8 cellular contexts compared by ENCODE assay signal in genomic region chr4:179867300-179867878, GRCh38.
DNase-seq lines count a peak whose midpoint lies in the region; ATAC-seq, FAIRE-seq and TF ChIP-seq lines count a peak whose summit lies in the region.

No MANE protein-coding gene starts in this region.

- H3K14ac ChIP-seq in IMR-90 (replicated peaks; ENCODE audit: low read depth, low read length): no peak overlapping the region
- no peak overlapping the region for H3K14ac ChIP-seq in H1 (ENCODE audit: insufficient read length)
- no peak overlapping the region for H3K14ac ChIP-seq in trophoblast cell (ENCODE audit: low read length)

- CTCF ChIA-PET in activated naive CD4-positive, alpha-beta T cell treated with anti-CD3 and anti-CD28 coated beads for 36 hours (lab: Charles Lee): interaction anchor here (0.6 kb wide), 1 partner anchor 474 kb away, joined by 3 read pairs; no protein-coding TSS in a partner anchor
- CTCF ChIA-PET in IMR-90 (lab: Yijun Ruan, JAX): interaction anchor here (0.5 to 1.0 kb wide), 7 partner anchors 10 to 772 kb away, joined by 3 to 6 read pairs (median 3); no protein-coding TSS in a partner anchor
- CTCF ChIA-PET in H1 (lab: Charles Lee; ENCODE audit: partially characterized antibody): interaction anchor here (0.7 to 2.7 kb wide), 27 partner anchors 9 to 690 kb away, joined by 3 to 21 read pairs (median 4); no protein-coding TSS in a partner anchor

- H2BK12ac ChIP-seq in H1 (ENCODE audit: low read depth, low read length) (no peak overlapping the region), trophoblast cell (ENCODE audit: low read length) (no peak overlapping the region)

- H3K9ac ChIP-seq in IMR-90 (ENCODE audit: low read depth, low read length) (no peak overlapping the region), H1 (replicated peaks in 1 of 4; ENCODE audit: extremely low read depth in 1 of 4, low read depth in 3 of 4, low read length in 3 of 4) (no peak overlapping the region), trophoblast cell (ENCODE audit: low read length) (no peak overlapping the region)

- no peak overlapping the region for H4K12ac ChIP-seq in trophoblast cell (ENCODE audit: low read depth, low read length)

- H3K79me1 ChIP-seq in IMR-90 (ENCODE audit: low read depth in 1 of 2, low read length in 2 of 2): no peaks in the 10 kb centered on the region
- no peaks in the 10 kb centered on the region for H3K79me1 ChIP-seq in H1 (ENCODE audit: low read depth, low read length)
- H3K79me1 ChIP-seq in trophoblast cell (ENCODE audit: low read length): no peaks in the 10 kb centered on the region

- H2AK5ac ChIP-seq in IMR-90 (ENCODE audit: low read depth, low read length) (no peak overlapping the region), H1 (ENCODE audit: low read depth, low read length) (no peak overlapping the region), trophoblast cell (ENCODE audit: low read length) (no peak overlapping the region)

- no peaks in the 10 kb centered on the region for H3K27me3 Mint-ChIP-seq in activated naive CD4-positive, alpha-beta T cell treated with anti-CD3 and anti-CD28 coated beads for 36 hours (ENCODE audit: low read depth)
- peaks cover 1 to 3% (median 2%) of the 10 kb centered on the region in 3 donors for H3K27me3 Mint-ChIP-seq in immature natural killer cell (ENCODE audit: low read depth in 3 of 3)

- no peaks in the 10 kb centered on the region for H3K27me3 ChIP-seq in IMR-90 (ENCODE audit: control insufficient read depth, insufficient read depth, low read length)
- peaks cover 0 to 1% (median 0%) of the 10 kb centered on the region in 4 experiments; a peak in 1 of 7 replicates for H3K27me3 ChIP-seq in H1 (replicated peaks in 1 of 4; ENCODE audit: control insufficient read depth in 3 of 4, extremely low read depth in 1 of 4, insufficient read depth in 3 of 4, low read length in 3 of 4)
- H3K27me3 ChIP-seq in trophoblast cell (ENCODE audit: insufficient read depth, low read length): no peaks in the 10 kb centered on the region

- H2BK120ac ChIP-seq in IMR-90 (ENCODE audit: low read depth, low read length) (no peak overlapping the region), H1 (replicated peaks; ENCODE audit: low read depth, low read length) (no peak overlapping the region), trophoblast cell (ENCODE audit: insufficient read depth, low read length, poor library complexity) (no peak overlapping the region)

- peak overlapping the region; percentile 55 for H2AK9ac ChIP-seq in IMR-90 (replicated peaks; ENCODE audit: low read depth, low read length, poor library complexity)

- H3K4me3 Mint-ChIP-seq in activated naive CD4-positive, alpha-beta T cell treated with anti-CD3 and anti-CD28 coated beads for 36 hours: no peak overlapping the region
- no peak overlapping the region for H3K4me3 Mint-ChIP-seq in immature natural killer cell

- no peak overlapping the region for H2BK20ac ChIP-seq in IMR-90 (ENCODE audit: low read depth, low read length)
- no peak overlapping the region for H2BK20ac ChIP-seq in H1 (ENCODE audit: low read length)

- no peaks in the 10 kb centered on the region for H4K20me1 ChIP-seq in IMR-90 (ENCODE audit: insufficient read depth, low read length)
- H4K20me1 ChIP-seq in H1 (replicated peaks in 1 of 2; ENCODE audit: control insufficient read depth in 1 of 2, insufficient read depth in 2 of 2, low read length in 2 of 2): no peaks in the 10 kb centered on the region

- H4K8ac ChIP-seq in IMR-90 (ENCODE audit: low read depth in 2 of 2, low read length in 2 of 2) (no peak overlapping the region), H1 (ENCODE audit: extremely low read depth, insufficient read depth, low read length) (no peak overlapping the region), trophoblast cell (ENCODE audit: low read depth, low read length) (no peak overlapping the region)

- H3K56ac ChIP-seq in IMR-90 (ENCODE audit: extremely low read depth, insufficient read depth, low read length) (no peak overlapping the region), H1 (replicated peaks; ENCODE audit: insufficient read length, low read depth, low read length) (no peak overlapping the region)

- dilution Hi-C loops in IMR-90 (cut with HindIII; ENCODE audit: low sequenced_read_pairs, unreplicated experiment): no loop called here

- no TSS peak for BruUV-seq in IMR-90 (replicated peaks; lab: Mats Ljungman, UMichigan)

- intact Hi-C loops in activated naive CD4-positive, alpha-beta T cell treated with anti-CD3 and anti-CD28 coated beads for 36 hours (cut with micrococcal nuclease): loop anchor here (2.0 kb wide), 1 partner anchor 799 kb away; no protein-coding TSS in a partner anchor
- intact Hi-C loops in IMR-90 (cut with micrococcal nuclease): loop anchor here (1.0 kb wide), 1 partner anchor 161 kb away; no protein-coding TSS in a partner anchor

- no peak overlapping the region for H3K4ac ChIP-seq in IMR-90 (ENCODE audit: low read depth, low read length)
- no peak overlapping the region for H3K4ac ChIP-seq in H1 (replicated peaks; ENCODE audit: insufficient read length, low read depth, low read length)
- H3K4ac ChIP-seq in trophoblast cell (ENCODE audit: low read depth, low read length): no peak overlapping the region

- H3K18ac ChIP-seq in IMR-90 (ENCODE audit: low read depth, low read length) (no peak overlapping the region), H1 (ENCODE audit: extremely low read depth, low read length) (no peak overlapping the region), trophoblast cell (ENCODE audit: low read length) (no peak overlapping the region)

- H3K4me2 ChIP-seq in IMR-90 (ENCODE audit: low read depth, low read length) (no peak overlapping the region), H1 (ENCODE audit: insufficient read depth in 1 of 2, low read depth in 2 of 2, low read length in 2 of 2) (no peak overlapping the region), trophoblast cell (ENCODE audit: low read length) (no peak overlapping the region)

- DNase-seq in activated naive CD4-positive, alpha-beta T cell treated with anti-CD3 and anti-CD28 coated beads for 36 hours: peak; percentile 44
- no peak for DNase-seq in activated naive CD4-positive, alpha-beta T cell treated with anti-CD3 and anti-CD28 coated beads, Interleukin-2, amount 50 U/mL, for 16 hours
- DNase-seq in IMR-90 (peak; percentile 57), SK-N-DZ (ENCODE audit: low spot score) (peak; percentile 74), H1 (ENCODE audit: low read depth in 1 of 2, low spot score in 2 of 2) (peak; percentile 79 to 88), trophoblast cell (peak; percentile 46 to 78), immature natural killer cell (no peak)

- H3K23ac ChIP-seq in IMR-90 (ENCODE audit: low read depth, low read length) (no peak overlapping the region), H1 (ENCODE audit: insufficient read length) (no peak overlapping the region), trophoblast cell (ENCODE audit: low read length) (no peak overlapping the region)

- H2BK15ac ChIP-seq in IMR-90 (ENCODE audit: low read depth, low read length) (no peak overlapping the region), H1 (ENCODE audit: low read length) (no peak overlapping the region)

- H3K9me3 Mint-ChIP-seq in activated naive CD4-positive, alpha-beta T cell treated with anti-CD3 and anti-CD28 coated beads for 36 hours: peaks cover 4% of the 10 kb centered on the region
- H3K9me3 Mint-ChIP-seq in immature natural killer cell: peaks cover 0 to 24% (median 7%) of the 10 kb centered on the region in 6 donors

- no peak overlapping the region for H2BK5ac ChIP-seq in IMR-90 (ENCODE audit: low read depth, low read length, poor library complexity, severe bottlenecking)
- H2BK5ac ChIP-seq in H1 (ENCODE audit: low read depth, low read length): no peak overlapping the region
- no peak overlapping the region for H2BK5ac ChIP-seq in trophoblast cell (ENCODE audit: low read depth, low read length, poor library complexity)

- POLR2A ChIA-PET in IMR-90 (lab: Charles Lee; ENCODE audit: unreplicated experiment): no interaction called here
- POLR2A ChIA-PET in H1 (lab: Charles Lee; ENCODE audit: partially characterized antibody): no interaction called here

- no peaks in the 10 kb centered on the region for H3K4me1 Mint-ChIP-seq in activated naive CD4-positive, alpha-beta T cell treated with anti-CD3 and anti-CD28 coated beads for 36 hours (ENCODE audit: low read depth)
- H3K4me1 Mint-ChIP-seq in immature natural killer cell: no peaks in the 10 kb centered on the region

- H4K91ac ChIP-seq in IMR-90 (ENCODE audit: insufficient read depth, low read depth, low read length): no peak overlapping the region
- no peak overlapping the region for H4K91ac ChIP-seq in H1 (replicated peaks; ENCODE audit: insufficient read length, low read length)
- no peak overlapping the region for H4K91ac ChIP-seq in trophoblast cell (ENCODE audit: low read depth, low read length)

- H3K23me2 ChIP-seq in H1 (ENCODE audit: low read depth, low read length): no peaks in the 10 kb centered on the region

- FAIRE-seq in H1 (lab: Jason Lieb, UNC): peak; percentile 92

- ATAC-seq in GM21825 (IDR thresholded peaks at IDR 0.05; ENCODE audit: unreplicated experiment): peak; percentile 96
- ATAC-seq in IMR-90 (ENCODE audit: low read depth): peak; percentile 84

- H3K79me2 ChIP-seq in H1 (ENCODE audit: control insufficient read depth in 1 of 2, insufficient read depth in 2 of 2, low read length in 2 of 2) (no peaks in the 10 kb centered on the region), trophoblast cell (ENCODE audit: control insufficient read depth, insufficient read depth, low read length, poor library complexity) (no peaks in the 10 kb centered on the region)

- in situ Hi-C loops in IMR-90 (cut with MboI; ENCODE audit: low sequenced_read_pairs): no loop called here

- WGBS in IMR-90 (ENCODE audit: extremely low coverage in 2 of 2, insufficient read length in 1 of 2), 2 experiments: no CpG with 5 or more reads among the region's 6 CpGs
- 21% methylated on average over 6 of the region's 6 CpGs; no CpG with 5 or more reads in 1 of the 2 experiments for WGBS in H1 (ENCODE audit: extremely low coverage in 1 of 2, insufficient coverage in 1 of 2, insufficient read length in 1 of 2, insufficient replicate concordance in 2 of 2, low coverage in 1 of 2, low lambda C conversion rate in 2 of 2, missing lambda C conversion rate in 1 of 2), 2 experiments
- no CpG with 5 or more reads among the region's 6 CpGs for WGBS in trophoblast cell (ENCODE audit: extremely low coverage, insufficient coverage, insufficient read length)

- no peaks in the 10 kb centered on the region for H3K36me3 ChIP-seq in IMR-90 (ENCODE audit: control insufficient read depth, insufficient read depth, low read length)
- H3K36me3 ChIP-seq in H1 (ENCODE audit: control insufficient read depth in 2 of 4, insufficient read depth in 4 of 4, low read length in 3 of 4): no peaks in the 10 kb centered on the region
- H3K36me3 ChIP-seq in trophoblast cell (ENCODE audit: control insufficient read depth in 1 of 2, insufficient read depth in 2 of 2, low read length in 2 of 2): no peaks in the 10 kb centered on the region

- no peaks in the 10 kb centered on the region for H3K9me1 ChIP-seq in IMR-90 (ENCODE audit: insufficient read depth, low read length)

- TF ChIP-seq POLR2A in IMR-90 (IDR thresholded peaks at IDR 0.05; ENCODE audit: low read depth, low read length) (no peak), H1 (IDR thresholded peaks at IDR 0.05; ENCODE audit: control extremely low read depth in 1 of 2, low read depth in 2 of 2, low read length in 2 of 2) (no peak)

- H3K4me3 ChIP-seq in IMR-90 (ENCODE audit: insufficient read depth, low read depth, low read length) (no peak overlapping the region), H1 (ENCODE audit: extremely low read depth in 1 of 4, insufficient read depth in 2 of 4, low read depth in 3 of 4, low read length in 4 of 4) (no peak overlapping the region), trophoblast cell (ENCODE audit: low read depth, low read length) (no peak overlapping the region)

- no peaks in the 10 kb centered on the region for H3K4me1 ChIP-seq in IMR-90 (ENCODE audit: control insufficient read depth, insufficient read depth, low read length)
- no peaks in the 10 kb centered on the region for H3K4me1 ChIP-seq in H1 (replicated peaks in 1 of 4; ENCODE audit: control insufficient read depth in 3 of 4, insufficient read depth in 4 of 4, low read length in 3 of 4)
- H3K4me1 ChIP-seq in trophoblast cell (ENCODE audit: control insufficient read depth in 1 of 2, insufficient read depth in 2 of 2, low read length in 2 of 2): no peaks in the 10 kb centered on the region

- H3K9me3 ChIP-seq in IMR-90 (ENCODE audit: control insufficient read depth, insufficient read depth, low read length) (no peaks in the 10 kb centered on the region), H1 (ENCODE audit: insufficient read depth in 2 of 2, low read depth in 1 of 2, low read length in 1 of 2) (no peaks in the 10 kb centered on the region), trophoblast cell (ENCODE audit: insufficient read depth, low read depth, low read length) (no peaks in the 10 kb centered on the region)

- H4K5ac ChIP-seq in IMR-90 (ENCODE audit: low read depth, low read length): no peak overlapping the region
- no peak overlapping the region for H4K5ac ChIP-seq in H1 (ENCODE audit: insufficient read length, low read depth, low read length)

- TF ChIP-seq EP300 in H1 (IDR thresholded peaks at IDR 0.05; ENCODE audit: borderline replicate concordance in 1 of 2, low read depth in 2 of 2, low read length in 2 of 2): no peak

- TF ChIP-seq RAD21 in IMR-90 (IDR thresholded peaks at IDR 0.05; ENCODE audit: low read length) (peak; percentile 59), H1 (IDR thresholded peaks at IDR 0.05 in 1 of 2, conservative IDR thresholded peaks at IDR 0.05 in 1 of 2; ENCODE audit: low read depth in 2 of 2, low read length in 2 of 2) (peak; percentile 91 to 93)

- H3K27ac Mint-ChIP-seq in activated naive CD4-positive, alpha-beta T cell treated with anti-CD3 and anti-CD28 coated beads for 36 hours: no peak overlapping the region
- H3K27ac Mint-ChIP-seq in immature natural killer cell: no peak overlapping the region

- no peaks in the 10 kb centered on the region for H3K36me3 Mint-ChIP-seq in activated naive CD4-positive, alpha-beta T cell treated with anti-CD3 and anti-CD28 coated beads for 36 hours (ENCODE audit: low read depth)
- no peaks in the 10 kb centered on the region for H3K36me3 Mint-ChIP-seq in immature natural killer cell

- H2AFZ ChIP-seq in IMR-90 (replicated peaks; ENCODE audit: low read length, poor library complexity): peak overlapping the region; percentile 77
- no peak overlapping the region for H2AFZ ChIP-seq in H1 (ENCODE audit: low read length)
- no peak overlapping the region for H2AFZ ChIP-seq in trophoblast cell (ENCODE audit: insufficient read depth, low read length, poor library complexity)

- peak; percentile 54 for TF ChIP-seq CTCF in IMR-90 (conservative IDR thresholded peaks at IDR 0.05; ENCODE audit: low read depth, low read length)
- TF ChIP-seq CTCF in H1 (IDR thresholded peaks at IDR 0.05; ENCODE audit: control extremely low read depth in 1 of 3, insufficient read depth in 1 of 3, low read depth in 1 of 3, low read length in 3 of 3): peak; percentile 87 to 97 (median 96)

- no peak overlapping the region for H3K27ac ChIP-seq in IMR-90 (ENCODE audit: insufficient read depth, low read length)
- H3K27ac ChIP-seq in H1 (ENCODE audit: low read depth, low read length): no peak overlapping the region
- no peak overlapping the region for H3K27ac ChIP-seq in trophoblast cell (ENCODE audit: low read depth, low read length)

Comparison
In these comparisons a context has a peak if more than half of its experiments do, and no peak if none do; other contexts are left out.
1. DNase-seq: peak in activated naive CD4-positive, alpha-beta T cell treated with anti-CD3 and anti-CD28 coated beads for 36 hours (single experiment), IMR-90 (single experiment), SK-N-DZ (single experiment), H1 (2 of 2) and trophoblast cell (2 of 2); none in activated naive CD4-positive, alpha-beta T cell treated with anti-CD3 and anti-CD28 coated beads, Interleukin-2, amount 50 U/mL, for 16 hours (single experiment) and immature natural killer cell (0 of 3).